Comparison of ENCODE assay signal across 1 cellular context in genomic region chr9:37465249-37466036, GRCh38.
TF ChIP-seq lines count a peak whose summit lies in the region.

TSS of gene ZBTB5 (minus strand) at chr9:37465450. CDS start at chr9:37442551, 22,899 bp downstream.

TF ChIP-seq in K562, 482 proteins besides CTCF, POLR2A, EP300 and RAD21 (continued from another document and continues in another):
- TF ChIP-seq CBFB (CRISPR knock-in tag; IDR thresholded peaks at IDR 0.05) (no peak), HNRNPL (IDR thresholded peaks at IDR 0.05; ENCODE audit: low read depth, low read length) (no peak), CREM (IDR thresholded peaks at IDR 0.05; ENCODE audit: low read depth) (peak; percentile 98), NR1H2 (CRISPR knock-in tag; IDR thresholded peaks at IDR 0.05) (no peak), FOXM1 (IDR thresholded peaks at IDR 0.05; ENCODE audit: low read depth) (peak; percentile 97), FOXM1 (CRISPR knock-in tag; IDR thresholded peaks at IDR 0.05; ENCODE audit: low read depth) (no peak; the same call in 1 of the 2 replicates), PYGO2 (tag; IDR thresholded peaks at IDR 0.05) (no peak), ZC3H8 (IDR thresholded peaks at IDR 0.05) (no peak), ZBTB11 (CRISPR knock-in tag; IDR thresholded peaks at IDR 0.05) (0 out of 6 replicates have a peak, but pooled peaks of 1 of the 3 experiments have one; percentile 16), NR3C1 (CRISPR knock-in tag; IDR thresholded peaks at IDR 0.05) (no peak), CHCHD3 (CRISPR knock-in tag; IDR thresholded peaks at IDR 0.05) (0 out of 2 replicates have a peak, but pooled peaks have one; percentile 64), TCFL5 (CRISPR knock-in tag; conservative IDR thresholded peaks at IDR 0.05) (no peak), ZNF592 (IDR thresholded peaks at IDR 0.05) (no peak), ZNF140 (CRISPR knock-in tag; IDR thresholded peaks at IDR 0.05) (no peak), ZC3H11A (IDR thresholded peaks at IDR 0.05; ENCODE audit: low read depth, low read length) (no peak), CBX3 (IDR thresholded peaks at IDR 0.05; ENCODE audit: borderline replicate concordance in 1 of 2, low read length in 2 of 2) (no peak), TBP (optimal IDR thresholded peaks at IDR 0.05; ENCODE audit: low read depth, low read length) (peak; percentile 88), ZNF175 (CRISPR knock-in tag; IDR thresholded peaks at IDR 0.05; ENCODE audit: low read depth) (0 out of 2 replicates have a peak, but pooled peaks have one; percentile 69), CREB1 (IDR thresholded peaks at IDR 0.05) (peak; percentile 91), CREB1 (CRISPR knock-in tag; IDR thresholded peaks at IDR 0.05) (peak; percentile 93), ZNF324 (CRISPR knock-in tag; IDR thresholded peaks at IDR 0.05) (no peak), ZNF24 (IDR thresholded peaks at IDR 0.05) (no peak), PHB (CRISPR knock-in tag; IDR thresholded peaks at IDR 0.05) (no peak), CUX1 (CRISPR knock-in tag; IDR thresholded peaks at IDR 0.05) (no peak), U2AF1 (optimal IDR thresholded peaks at IDR 0.05; ENCODE audit: low read depth, low read length) (no peak), ARID3B (CRISPR knock-in tag; IDR thresholded peaks at IDR 0.05; ENCODE audit: borderline replicate concordance) (no peak), RNF219 (CRISPR knock-in tag; IDR thresholded peaks at IDR 0.05) (no peak), ASH1L (IDR thresholded peaks at IDR 0.05; ENCODE audit: borderline replicate concordance, low read depth, partially characterized antibody) (peak; percentile 96), POLR2B (IDR thresholded peaks at IDR 0.05; ENCODE audit: low read depth, partially characterized antibody) (peak; percentile 83), EP400 (IDR thresholded peaks at IDR 0.05) (no peak), THAP7 (CRISPR knock-in tag; IDR thresholded peaks at IDR 0.05) (no peak), ZKSCAN3 (CRISPR knock-in tag; IDR thresholded peaks at IDR 0.05) (no peak), TARDBP (IDR thresholded peaks at IDR 0.05) (0 out of 2 replicates have a peak, but pooled peaks have one; percentile 19), KAT8 (IDR thresholded peaks at IDR 0.05; ENCODE audit: low read depth) (no peak), ZSCAN29 (IDR thresholded peaks at IDR 0.05) (no peak), IFI16 (CRISPR knock-in tag; IDR thresholded peaks at IDR 0.05) (no peak), GATA2 (CRISPR knock-in tag; IDR thresholded peaks at IDR 0.05) (no peak), FOXA1 (IDR thresholded peaks at IDR 0.05; ENCODE audit: borderline replicate concordance) (no peak), ZNF311 (CRISPR knock-in tag; IDR thresholded peaks at IDR 0.05) (no peak), MAX (CRISPR knock-in tag; IDR thresholded peaks at IDR 0.05) (peak; percentile 84), JUND (IDR thresholded peaks at IDR 0.05; ENCODE audit: borderline replicate concordance, low read depth, low read length) (peak; percentile 89), JUND (tag; IDR thresholded peaks at IDR 0.05; ENCODE audit: borderline replicate concordance, low read depth, low read length) (peak; percentile 24; the same call in 2 of the 3 replicates), SMARCA4 (IDR thresholded peaks at IDR 0.05) (no peak), POLR2AphosphoS5 (IDR thresholded peaks at IDR 0.05; ENCODE audit: control insufficient read depth, insufficient read depth, low read depth, low read length) (peak; percentile 85), RFX5 (IDR thresholded peaks at IDR 0.05; ENCODE audit: low read depth, low read length) (peak; percentile 52; the same call in 1 of the 2 replicates), MAFG (tag; conservative IDR thresholded peaks at IDR 0.05) (no peak), HMGN3 (IDR thresholded peaks at IDR 0.05; ENCODE audit: borderline replicate concordance, extremely low read depth, insufficient read length, low read depth, low read length) (peak; percentile 7), SFPQ (IDR thresholded peaks at IDR 0.05; ENCODE audit: low read depth, low read length) (no peak), POLR2AphosphoS2 (IDR thresholded peaks at IDR 0.05; ENCODE audit: low read length) (peak; percentile 65; the same call in 1 of the 2 replicates), ZZZ3 (IDR thresholded peaks at IDR 0.05) (no peak)
